Comparison of ENCODE assay signal across 12 cellular contexts in genomic region chr1:22043175-22043769, GRCh38. TPM values are rescaled to one million over a fixed set of nuclear protein-coding genes. Genes with fewer than 3 reads are reported as not detected.
DNase-seq lines count a peak whose midpoint lies in the region; ATAC-seq and TF ChIP-seq lines count a peak whose summit lies in the region.
"Had no signal": no experiment of that assay in that cellular context is flagged by ENCODE, and none has a peak within 500 bp of the region (broad histone marks: within the 10 kb centered on the region; RNA-seq: fewer than 3 reads in every experiment).

No MANE protein-coding gene starts in this region.

- no peak for DNase-seq in activated naive CD4-positive, alpha-beta T cell treated with anti-CD3 and anti-CD28 coated beads, Interleukin-2, amount 10 ng/mL, durations not matched to agents 7 days and 5 days
- DNase-seq in OCI-M1 (lab: John Stamatoyannopoulos, UW) = peak; percentile 52
- peak; percentile 81 to 92 for DNase-seq in foreskin keratinocyte
- DNase-seq in thyroid gland = peak; percentile 21 to 26
- no peak for DNase-seq in G401 (ENCODE audit: low spot score)
- no peak for DNase-seq in retina
- DNase-seq: activated CD8-positive, alpha-beta memory T cell treated with anti-CD3 and anti-CD28 coated beads for 24 hours; NCI-H69; sigmoid colon had no signal

- no peak for TF ChIP-seq CTCF in foreskin keratinocyte (conservative IDR thresholded peaks at IDR 0.05)
- no peak for TF ChIP-seq CTCF in thyroid gland (IDR thresholded peaks at IDR 0.05)

- TF ChIP-seq POLR2A in thyroid gland (IDR thresholded peaks at IDR 0.05) = no peak

- in situ Hi-C loops in G401 (cut with HindIII; ENCODE audit: low sequenced_read_pairs) = no loop called here

- WGBS in thyroid gland, 2 donors = 63 to 66% methylated on average over 4 of the region's 4 CpGs

- peaks cover 54% of the 10 kb centered on the region for H3K4me1 ChIP-seq in foreskin keratinocyte
- peaks cover 0 to 17% of the 10 kb centered on the region in 2 donors for H3K4me1 ChIP-seq in thyroid gland

- no peaks in the 10 kb centered on the region for H3K9me3 ChIP-seq in thyroid gland
- H3K9me3 ChIP-seq: sigmoid colon had no signal

- peak overlapping the region; percentile 94 for H3K27ac Mint-ChIP-seq in activated naive CD4-positive, alpha-beta T cell treated with anti-CD3 and anti-CD28 coated beads, Interleukin-2, amount 50 U/mL, for 24 hours
- no peak overlapping the region for H3K27ac Mint-ChIP-seq in activated naive CD4-positive, alpha-beta T cell treated with anti-CD3 and anti-CD28 coated beads, Interleukin-2, amount 10 ng/mL, durations not matched to agents 7 days and 5 days

- ATAC-seq in foreskin keratinocyte = peak; percentile 70
- ATAC-seq in GM21737 (IDR thresholded peaks at IDR 0.05; ENCODE audit: unreplicated experiment) = no peak

- H3K4me3 ChIP-seq in thyroid gland (replicated peaks in 1 of 3) = no peak overlapping the region
- H3K4me3 ChIP-seq: sigmoid colon had no signal

- CTCF ChIA-PET in activated naive CD4-positive, alpha-beta T cell treated with anti-CD3 and anti-CD28 coated beads, Interleukin-2, amount 10 ng/mL, durations not matched to agents 7 days and 5 days (lab: Charles Lee) = no interaction called here

- intact Hi-C loops in thyroid gland (cut with DNase I) = no loop called here

- H3K27ac ChIP-seq in foreskin keratinocyte (no peak overlapping the region), thyroid gland (no peak overlapping the region)
- H3K27ac ChIP-seq: sigmoid colon had no signal

- H3K9me3 Mint-ChIP-seq in activated naive CD4-positive, alpha-beta T cell treated with anti-CD3 and anti-CD28 coated beads, Interleukin-2, amount 50 U/mL, for 24 hours = no peaks in the 10 kb centered on the region
- H3K9me3 Mint-ChIP-seq in activated naive CD4-positive, alpha-beta T cell treated with anti-CD3 and anti-CD28 coated beads, Interleukin-2, amount 10 ng/mL, durations not matched to agents 7 days and 5 days = peaks cover 4% of the 10 kb centered on the region

- peaks cover 4% of the 10 kb centered on the region for H3K36me3 Mint-ChIP-seq in activated naive CD4-positive, alpha-beta T cell treated with anti-CD3 and anti-CD28 coated beads, Interleukin-2, amount 50 U/mL, for 24 hours
- H3K36me3 Mint-ChIP-seq in activated naive CD4-positive, alpha-beta T cell treated with anti-CD3 and anti-CD28 coated beads, Interleukin-2, amount 10 ng/mL, durations not matched to agents 7 days and 5 days = peaks cover 11% of the 10 kb centered on the region
- H3K36me3 Mint-ChIP-seq: CD14-positive monocyte had no signal

- H3K36me3 ChIP-seq in thyroid gland = no peaks in the 10 kb centered on the region
- H3K36me3 ChIP-seq: sigmoid colon had no signal

- H3K4me3 Mint-ChIP-seq in activated naive CD4-positive, alpha-beta T cell treated with anti-CD3 and anti-CD28 coated beads, Interleukin-2, amount 50 U/mL, for 24 hours = no peak overlapping the region
- no peak overlapping the region for H3K4me3 Mint-ChIP-seq in activated naive CD4-positive, alpha-beta T cell treated with anti-CD3 and anti-CD28 coated beads, Interleukin-2, amount 10 ng/mL, durations not matched to agents 7 days and 5 days
- H3K4me3 Mint-ChIP-seq: CD14-positive monocyte had no signal

- no peaks in the 10 kb centered on the region for H3K27me3 Mint-ChIP-seq in activated naive CD4-positive, alpha-beta T cell treated with anti-CD3 and anti-CD28 coated beads, Interleukin-2, amount 50 U/mL, for 24 hours
- H3K27me3 Mint-ChIP-seq in activated naive CD4-positive, alpha-beta T cell treated with anti-CD3 and anti-CD28 coated beads, Interleukin-2, amount 10 ng/mL, durations not matched to agents 7 days and 5 days = no peaks in the 10 kb centered on the region

- H3K27me3 ChIP-seq in foreskin keratinocyte = no peaks in the 10 kb centered on the region
- no peaks in the 10 kb centered on the region for H3K27me3 ChIP-seq in thyroid gland
- H3K27me3 ChIP-seq: sigmoid colon had no signal

- H3K4me1 Mint-ChIP-seq in activated naive CD4-positive, alpha-beta T cell treated with anti-CD3 and anti-CD28 coated beads, Interleukin-2, amount 50 U/mL, for 24 hours = peaks cover 64% of the 10 kb centered on the region
- peaks cover 54% of the 10 kb centered on the region for H3K4me1 Mint-ChIP-seq in activated naive CD4-positive, alpha-beta T cell treated with anti-CD3 and anti-CD28 coated beads, Interleukin-2, amount 10 ng/mL, durations not matched to agents 7 days and 5 days

RNA-seq across cellular contexts. Expression of gene CDC42, which starts 9.2 kb away (rescaled TPM):
- total RNA-seq in foreskin keratinocyte (281 and 301 TPM in 2 replicates), thyroid gland (100 to 1,000 TPM; 228 to 244 (median 240) TPM)
- polyA plus RNA-seq in foreskin keratinocyte = 190 and 204 TPM in 2 replicates
- 320 and 358 TPM in 2 replicates for total RNA-seq in G401 (2014; rRNA removed; shearing (Covaris generic))

RNA-seq across cellular contexts. Expression of gene CELA3A, which starts 41.8 kb away (rescaled TPM):
- not detected in 2 replicates for total RNA-seq in foreskin keratinocyte
- polyA plus RNA-seq in foreskin keratinocyte = not detected in 2 replicates
- total RNA-seq in thyroid gland = not detected
- total RNA-seq in G401 (2014; rRNA removed; shearing (Covaris generic)) = not detected in 2 replicates
- total RNA-seq: sigmoid colon had no signal
- polyA plus RNA-seq: CD14-positive monocyte had no signal

Comparison
In these comparisons a context has a peak if more than half of its experiments do, and no peak if none do; other contexts are left out.
1. DNase-seq: peak in OCI-M1 (single experiment), foreskin keratinocyte (2 of 2) and thyroid gland (2 of 2); none in activated naive CD4-positive, alpha-beta T cell treated with anti-CD3 and anti-CD28 coated beads, Interleukin-2, amount 10 ng/mL, durations not matched to agents 7 days and 5 days (single experiment), G401 (single experiment) and retina (single experiment).